13 cellular contexts compared by ENCODE assay signal in the genomic region with DNA sequence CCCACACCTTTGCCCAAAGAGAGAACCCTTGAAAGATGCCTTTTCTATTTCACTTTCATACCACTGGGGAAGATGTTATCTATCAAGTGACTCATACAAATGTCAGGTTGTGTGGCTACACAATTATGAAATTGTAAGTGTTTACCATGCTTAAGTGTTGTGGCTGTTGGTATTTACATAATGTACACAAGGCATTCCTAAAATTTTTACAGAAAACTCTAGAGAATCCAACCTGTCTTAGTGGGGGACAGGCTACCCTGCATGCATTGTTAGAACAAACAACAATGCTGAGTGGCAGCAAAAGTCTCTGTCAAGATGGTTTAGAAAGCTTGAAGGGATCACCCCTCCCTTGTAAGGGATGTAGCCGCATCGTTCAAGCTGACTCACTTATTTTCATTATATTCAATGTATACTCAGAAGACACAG. TPM values are rescaled to one million over a fixed set of nuclear protein-coding genes. Genes with fewer than 3 reads are reported as not detected.
A peak's percentile ranks its signal among the peaks of the same experiment; 100 is the strongest.
DNase-seq lines count a peak whose midpoint lies in the region; ATAC-seq and TF ChIP-seq lines count a peak whose summit lies in the region.
"Had no signal": no experiment of that assay in that cellular context is flagged by ENCODE, and none has a peak within 500 bp of the region (broad histone marks: within the 10 kb centered on the region; RNA-seq: fewer than 3 reads in every experiment).

No MANE protein-coding gene starts in this region.

- peak overlapping the region; percentile 96 for H3K27ac ChIP-seq in KOPT-K1 (ENCODE audit: low read depth, low read length, poor library complexity, severe bottlenecking)
- H3K27ac ChIP-seq in gastrocnemius medialis, result no peak overlapping the region
- H3K27ac ChIP-seq in left lung, result no peak overlapping the region
- H3K27ac ChIP-seq: ovary, thoracic aorta had no signal

- H3K4me1 Mint-ChIP-seq in activated CD4-positive, alpha-beta T cell treated with anti-CD3 and anti-CD28 coated beads, Interleukin-2, amount 10 ng/mL, durations not matched to agents 7 days and 5 days, result peaks cover 62% of the 10 kb centered on the region
- peaks cover 66% of the 10 kb centered on the region for H3K4me1 Mint-ChIP-seq in activated T-helper 1 cell treated with anti-CD3 and anti-CD28 coated beads, Interleukin-12 subunit alpha, Interleukin-12 subunit beta, Interleukin-2, Interleukin-4 antibody, amounts not matched to agents 30 ng/mL and 10 ng/mL and 1 ng/mL, durations not matched to agents 14 hours and 24 hours and 36 hours (ENCODE audit: low read depth)

- peaks cover 8% of the 10 kb centered on the region for H3K9me3 Mint-ChIP-seq in activated CD4-positive, alpha-beta T cell treated with anti-CD3 and anti-CD28 coated beads, Interleukin-2, amount 10 ng/mL, durations not matched to agents 7 days and 5 days
- H3K9me3 Mint-ChIP-seq in activated T-helper 1 cell treated with anti-CD3 and anti-CD28 coated beads, Interleukin-12 subunit alpha, Interleukin-12 subunit beta, Interleukin-2, Interleukin-4 antibody, amounts not matched to agents 30 ng/mL and 10 ng/mL and 1 ng/mL, durations not matched to agents 14 hours and 24 hours and 36 hours, result peaks cover 6% of the 10 kb centered on the region

- H3K27me3 ChIP-seq in gastrocnemius medialis, result no peaks in the 10 kb centered on the region
- H3K27me3 ChIP-seq in left lung, result no peaks in the 10 kb centered on the region
- H3K27me3 ChIP-seq: ovary had no signal

- TF ChIP-seq POLR2A in gastrocnemius medialis (IDR thresholded peaks at IDR 0.05), result no peak

- peaks cover 7 to 9% of the 10 kb centered on the region in 2 donors for H3K4me1 ChIP-seq in gastrocnemius medialis
- peaks cover 0 to 41% of the 10 kb centered on the region in 2 donors for H3K4me1 ChIP-seq in left lung

- TF ChIP-seq CTCF in gastrocnemius medialis (IDR thresholded peaks at IDR 0.05 in 4 of 5, conservative IDR thresholded peaks at IDR 0.05 in 1 of 5) (no peak), left lung (IDR thresholded peaks at IDR 0.05) (no peak)

- ATAC-seq in gastrocnemius medialis (no peak), left lung (no peak)

- H3K36me3 ChIP-seq in KOPT-K1 (ENCODE audit: insufficient read depth, low read length), result no peaks in the 10 kb centered on the region
- H3K36me3 ChIP-seq in gastrocnemius medialis, result no peaks in the 10 kb centered on the region
- no peaks in the 10 kb centered on the region for H3K36me3 ChIP-seq in left lung
- H3K36me3 ChIP-seq: MG63, ovary, thoracic aorta had no signal

- CTCF ChIA-PET in activated CD4-positive, alpha-beta T cell treated with anti-CD3 and anti-CD28 coated beads, Interleukin-2, amount 10 ng/mL, durations not matched to agents 7 days and 5 days (lab: Charles Lee), result interaction anchor here (1.8 kb wide), 1 partner anchor 11 kb away, joined by 4 read pairs; no protein-coding TSS in a partner anchor

- peaks cover 9% of the 10 kb centered on the region for H3K9me3 ChIP-seq in KOPT-K1 (ENCODE audit: insufficient read depth, low read length, poor library complexity, severe bottlenecking)
- no peaks in the 10 kb centered on the region for H3K9me3 ChIP-seq in gastrocnemius medialis
- no peaks in the 10 kb centered on the region for H3K9me3 ChIP-seq in left lung
- H3K9me3 ChIP-seq: MG63, ovary, thoracic aorta had no signal

- intact Hi-C loops in activated T-helper 1 cell treated with anti-CD3 and anti-CD28 coated beads, Interleukin-12 subunit alpha, Interleukin-12 subunit beta, Interleukin-2, Interleukin-4 antibody, amounts not matched to agents 30 ng/mL and 10 ng/mL and 1 ng/mL, durations not matched to agents 14 hours and 24 hours and 36 hours (cut with micrococcal nuclease), result loop anchor here (1.0 to 10.0 kb wide), 6 partner anchors 25 to 298 kb away; no protein-coding TSS in a partner anchor
- intact Hi-C loops in gastrocnemius medialis (cut with DNase I; ENCODE audit: low total_unique reads) (loop anchor here (10.0 kb wide), 1 partner anchor 418 kb away; a partner anchor contains a TSS), left lung (cut with DNase I) (no loop called here)

- peak overlapping the region; percentile 39 for H3K4me3 Mint-ChIP-seq in activated CD4-positive, alpha-beta T cell treated with anti-CD3 and anti-CD28 coated beads, Interleukin-2, amount 10 ng/mL, durations not matched to agents 7 days and 5 days
- peak overlapping the region; percentile 57 for H3K4me3 Mint-ChIP-seq in activated T-helper 1 cell treated with anti-CD3 and anti-CD28 coated beads, Interleukin-12 subunit alpha, Interleukin-12 subunit beta, Interleukin-2, Interleukin-4 antibody, amounts not matched to agents 30 ng/mL and 10 ng/mL and 1 ng/mL, durations not matched to agents 14 hours and 24 hours and 36 hours

- DNase-seq in activated CD4-positive, alpha-beta T cell treated with anti-CD3 and anti-CD28 coated beads, Interleukin-2, amount 10 ng/mL, durations not matched to agents 7 days and 5 days, result peak; percentile 52
- DNase-seq in activated CD4-positive, alpha-beta T cell treated with anti-CD3 and anti-CD28 coated beads for 1 hour, result no peak
- DNase-seq in activated T-helper 1 cell treated with anti-CD3 and anti-CD28 coated beads, Interleukin-12 subunit alpha, Interleukin-12 subunit beta, Interleukin-2, Interleukin-4 antibody, amounts not matched to agents 30 ng/mL and 10 ng/mL and 1 ng/mL, durations not matched to agents 14 hours and 24 hours and 36 hours (ENCODE audit: low spot score), result peak; percentile 26
- DNase-seq in iris pigment epithelial cell (ENCODE audit: low read depth) (peak; percentile 22), GM19240 (ENCODE audit: insufficient read length, low spot score) (no peak), gastrocnemius medialis (no peak), left lung (no peak)
- DNase-seq: kidney; MG63; NK-92 treated with Interleukin-12 subunit alpha and Interleukin-12 subunit beta, amount 100 ng/mL, for 24 hours; ovary had no signal

- peaks cover 30% of the 10 kb centered on the region for H3K36me3 Mint-ChIP-seq in activated CD4-positive, alpha-beta T cell treated with anti-CD3 and anti-CD28 coated beads, Interleukin-2, amount 10 ng/mL, durations not matched to agents 7 days and 5 days (ENCODE audit: low read depth)
- peaks cover 15% of the 10 kb centered on the region for H3K36me3 Mint-ChIP-seq in activated T-helper 1 cell treated with anti-CD3 and anti-CD28 coated beads, Interleukin-12 subunit alpha, Interleukin-12 subunit beta, Interleukin-2, Interleukin-4 antibody, amounts not matched to agents 30 ng/mL and 10 ng/mL and 1 ng/mL, durations not matched to agents 14 hours and 24 hours and 36 hours (ENCODE audit: low read depth)

- no peaks in the 10 kb centered on the region for H3K27me3 Mint-ChIP-seq in activated CD4-positive, alpha-beta T cell treated with anti-CD3 and anti-CD28 coated beads, Interleukin-2, amount 10 ng/mL, durations not matched to agents 7 days and 5 days
- peaks cover 2% of the 10 kb centered on the region for H3K27me3 Mint-ChIP-seq in activated T-helper 1 cell treated with anti-CD3 and anti-CD28 coated beads, Interleukin-12 subunit alpha, Interleukin-12 subunit beta, Interleukin-2, Interleukin-4 antibody, amounts not matched to agents 30 ng/mL and 10 ng/mL and 1 ng/mL, durations not matched to agents 14 hours and 24 hours and 36 hours (ENCODE audit: insufficient read depth)

- H3K4me3 ChIP-seq in gastrocnemius medialis, result no peak overlapping the region
- H3K4me3 ChIP-seq in left lung, result no peak overlapping the region
- H3K4me3 ChIP-seq: MG63, ovary, thoracic aorta had no signal

- POLR2A ChIA-PET in activated CD4-positive, alpha-beta T cell treated with anti-CD3 and anti-CD28 coated beads, Interleukin-2, amount 10 ng/mL, durations not matched to agents 7 days and 5 days (lab: Charles Lee), result interaction anchor here (1.1 kb wide), 1 partner anchor 35 kb away, joined by 3 read pairs; no protein-coding TSS in a partner anchor

- in situ Hi-C loops in gastrocnemius medialis (cut with MboI; ENCODE audit: low sequenced_read_pairs in 4 of 4), result no loop called here

- H3K27ac Mint-ChIP-seq in activated CD4-positive, alpha-beta T cell treated with anti-CD3 and anti-CD28 coated beads, Interleukin-2, amount 10 ng/mL, durations not matched to agents 7 days and 5 days, result peak overlapping the region; percentile 88
- peak overlapping the region; percentile 69 for H3K27ac Mint-ChIP-seq in activated T-helper 1 cell treated with anti-CD3 and anti-CD28 coated beads, Interleukin-12 subunit alpha, Interleukin-12 subunit beta, Interleukin-2, Interleukin-4 antibody, amounts not matched to agents 30 ng/mL and 10 ng/mL and 1 ng/mL, durations not matched to agents 14 hours and 24 hours and 36 hours

RNA-seq across cellular contexts. Expression of a gene that starts 5.5 kb away (rescaled TPM):
- 100 to 1,000 TPM in 1 of 2 experiments, 10 to 100 TPM in 1; 93.9 to 109 TPM for total RNA-seq in activated CD4-positive, alpha-beta T cell treated with anti-CD3 and anti-CD28 coated beads, Interleukin-2, amount 10 ng/mL, durations not matched to agents 7 days and 5 days
- total RNA-seq in activated T-helper 1 cell treated with anti-CD3 and anti-CD28 coated beads, Interleukin-12 subunit alpha, Interleukin-12 subunit beta, Interleukin-2, Interleukin-4 antibody, amounts not matched to agents 30 ng/mL and 10 ng/mL and 1 ng/mL, durations not matched to agents 14 hours and 24 hours and 36 hours, result 47.0 and 49.7 TPM in 2 replicates
- total RNA-seq in gastrocnemius medialis (10 to 100 TPM in 3 of 4 donors, 1 to 10 TPM in 1; 4.2 to 14.1 (median 12.2) TPM), left lung (10 to 100 TPM; 51.7 to 79.8 TPM)

Comparison
In these comparisons a context has a peak if more than half of its experiments do, and no peak if none do; other contexts are left out.
1. DNase-seq: peak in activated CD4-positive, alpha-beta T cell treated with anti-CD3 and anti-CD28 coated beads, Interleukin-2, amount 10 ng/mL, durations not matched to agents 7 days and 5 days (single experiment), activated T-helper 1 cell treated with anti-CD3 and anti-CD28 coated beads, Interleukin-12 subunit alpha, Interleukin-12 subunit beta, Interleukin-2, Interleukin-4 antibody, amounts not matched to agents 30 ng/mL and 10 ng/mL and 1 ng/mL, durations not matched to agents 14 hours and 24 hours and 36 hours (single experiment) and iris pigment epithelial cell (single experiment); none in activated CD4-positive, alpha-beta T cell treated with anti-CD3 and anti-CD28 coated beads for 1 hour (single experiment), GM19240 (single experiment), gastrocnemius medialis (0 of 2) and left lung (0 of 2).
2. intact Hi-C loops: an anchor here in activated T-helper 1 cell treated with anti-CD3 and anti-CD28 coated beads, Interleukin-12 subunit alpha, Interleukin-12 subunit beta, Interleukin-2, Interleukin-4 antibody, amounts not matched to agents 30 ng/mL and 10 ng/mL and 1 ng/mL, durations not matched to agents 14 hours and 24 hours and 36 hours (1.0 to 10.0 kb wide) and gastrocnemius medialis (10.0 kb wide); none called in left lung.